ENCODE assay signal across 27 cellular contexts in the genomic region with DNA sequence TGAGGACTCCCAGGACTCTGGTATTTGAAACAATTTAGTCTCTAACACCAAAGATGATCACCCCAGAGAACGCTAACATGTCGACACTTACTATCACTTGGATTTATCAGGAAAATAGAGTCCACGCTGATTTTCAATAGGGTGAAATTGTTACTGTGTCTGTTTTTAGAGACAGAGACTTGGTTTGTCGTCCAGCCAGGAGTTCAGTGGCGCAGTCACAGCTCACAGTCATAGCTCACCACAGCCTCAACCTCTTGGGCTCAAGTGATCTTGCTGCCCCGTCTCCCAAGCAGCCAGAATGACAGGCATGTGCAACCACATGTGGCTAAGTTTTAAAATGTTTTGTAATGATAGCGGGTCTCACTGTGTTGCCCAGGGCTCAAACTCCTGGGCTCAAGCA. TPM values are rescaled to one million over a fixed set of nuclear protein-coding genes. Genes with fewer than 3 reads are reported as not detected.
DNase-seq lines count a peak whose midpoint lies in the region; ATAC-seq and TF ChIP-seq lines count a peak whose summit lies in the region.
"Had no signal": no experiment of that assay in that cellular context is flagged by ENCODE, and none has a peak within 500 bp of the region (broad histone marks: within the 10 kb centered on the region; RNA-seq: fewer than 3 reads in every experiment).

No MANE protein-coding gene starts in this region.

- CTCF ChIA-PET in activated CD8-positive, alpha-beta T cell treated with anti-CD3 and anti-CD28 coated beads for 36 hours (lab: Charles Lee) = interaction anchor here (0.9 to 1.5 kb wide), 3 partner anchors 10 to 65 kb away, joined by 3 read pairs; no protein-coding TSS in a partner anchor
- CTCF ChIA-PET in activated CD8-positive, alpha-beta T cell treated with anti-CD3 and anti-CD28 coated beads, Interleukin-2, amount 10 ng/mL, durations not matched to agents 7 days and 5 days (lab: Charles Lee) = interaction anchor here (0.8 to 1.6 kb wide), 2 partner anchors 14 to 65 kb away, joined by 3 read pairs; no protein-coding TSS in a partner anchor

- H3K9me3 Mint-ChIP-seq in activated CD8-positive, alpha-beta T cell treated with anti-CD3 and anti-CD28 coated beads for 36 hours = no peaks in the 10 kb centered on the region
- no peaks in the 10 kb centered on the region for H3K9me3 Mint-ChIP-seq in activated CD8-positive, alpha-beta T cell treated with anti-CD3 and anti-CD28 coated beads, Interleukin-2, amount 10 ng/mL, durations not matched to agents 7 days and 5 days (ENCODE audit: insufficient read depth)
- H3K9me3 Mint-ChIP-seq: activated CD4-positive, alpha-beta memory T cell treated with anti-CD3 and anti-CD28 coated beads, Interleukin-2, amount 10 ng/mL, durations not matched to agents 7 days and 5 days; activated T-helper 1 cell treated with anti-CD3 and anti-CD28 coated beads, Interleukin-12 subunit alpha, Interleukin-12 subunit beta, Interleukin-2, Interleukin-4 antibody, amounts not matched to agents 30 ng/mL and 10 ng/mL and 1 ng/mL, durations not matched to agents 14 hours and 24 hours and 36 hours; dendritic cell treated with granulocyte-macrophage colony-stimulating factor and Interleukin-4, amounts not matched to agents 40 ng/mL and 50 ng/mL, for 4 days; stimulated activated memory B cell treated with anti-CD40 and anti-IgM and Interleukin-4, amounts not matched to agents 10 μg/mL and 1 μg/mL and 100 μg/mL, for 72 hours; T-helper 1 cell treated with Interleukin-12 subunit alpha and Interleukin-12 subunit beta and Interleukin-4 antibody, amounts not matched to agents 30 μg/mL and 1 μg/mL, for 36 hours had no signal

- H3K27me3 ChIP-seq in SJCRH30 = no peaks in the 10 kb centered on the region
- H3K27me3 ChIP-seq in smooth muscle cell (ENCODE audit: low read depth) = no peaks in the 10 kb centered on the region
- H3K27me3 ChIP-seq: foreskin keratinocyte, neutrophil, upper lobe of right lung had no signal

- no peak overlapping the region for H3K4me2 ChIP-seq in smooth muscle cell

- POLR2A ChIA-PET in activated CD8-positive, alpha-beta T cell treated with anti-CD3 and anti-CD28 coated beads for 36 hours (lab: Charles Lee) = interaction anchor here (1.1 to 2.3 kb wide), 2 partner anchors 25 to 60 kb away, joined by 3 to 5 read pairs; no protein-coding TSS in a partner anchor
- POLR2A ChIA-PET in activated CD8-positive, alpha-beta T cell treated with anti-CD3 and anti-CD28 coated beads, Interleukin-2, amount 10 ng/mL, durations not matched to agents 7 days and 5 days (lab: Charles Lee) = no interaction called here

- peaks cover 46% of the 10 kb centered on the region for H3K4me1 Mint-ChIP-seq in activated CD8-positive, alpha-beta T cell treated with anti-CD3 and anti-CD28 coated beads for 36 hours (ENCODE audit: low read depth)
- peaks cover 28% of the 10 kb centered on the region for H3K4me1 Mint-ChIP-seq in activated CD8-positive, alpha-beta T cell treated with anti-CD3 and anti-CD28 coated beads, Interleukin-2, amount 10 ng/mL, durations not matched to agents 7 days and 5 days (ENCODE audit: low read depth)

- no peaks in the 10 kb centered on the region for H3K9me3 ChIP-seq in SJCRH30 (replicated peaks)
- no peaks in the 10 kb centered on the region for H3K9me3 ChIP-seq in smooth muscle cell (replicated peaks; ENCODE audit: low read depth)
- H3K9me3 ChIP-seq: neutrophil, upper lobe of right lung had no signal

- DNase-seq in activated CD8-positive, alpha-beta T cell treated with anti-CD3 and anti-CD28 coated beads for 36 hours = no peak
- DNase-seq in activated CD8-positive, alpha-beta T cell treated with anti-CD3 and anti-CD28 coated beads, Interleukin-2, amount 10 ng/mL, durations not matched to agents 7 days and 5 days = no peak
- no peak for DNase-seq in SJCRH30
- peak; percentile 77 for DNase-seq in myocyte (ENCODE audit: low read depth)
- no peak for DNase-seq in smooth muscle cell (lab: John Stamatoyannopoulos, UW; ENCODE audit: unreplicated experiment)
- DNase-seq in ecto neural progenitor cell (ENCODE audit: low spot score) = no peak
- no peak for DNase-seq in NCI-H146 (lab: John Stamatoyannopoulos, UW)
- no peak for DNase-seq in stimulated activated CD4-positive, alpha-beta T cell treated with anti-CD3 and anti-CD28 coated beads, Interleukin-15, amount 100 ng/mL, for 24 hours
- DNase-seq: 8988T; activated CD4-positive, alpha-beta memory T cell treated with anti-CD3 and anti-CD28 coated beads, Interleukin-2, amount 10 ng/mL, durations not matched to agents 7 days and 5 days; C1 segment of cervical spinal cord; DMS53; foreskin keratinocyte; hypothalamus; mesendoderm; NCI-H1417 treated with DMSO at 0.1 percent for 48 hours; NCI-H2171 treated with DMSO at 0.1 percent for 48 hours; NCI-H69; upper lobe of right lung; WERI-Rb-1 had no signal

- ATAC-seq in activated CD8-positive, alpha-beta T cell treated with anti-CD3 and anti-CD28 coated beads for 36 hours = no peak
- ATAC-seq in activated CD8-positive, alpha-beta T cell treated with anti-CD3 and anti-CD28 coated beads, Interleukin-2, amount 10 ng/mL, durations not matched to agents 7 days and 5 days = no peak
- ATAC-seq: foreskin keratinocyte; HCT116; stimulated activated memory B cell treated with anti-CD40 and anti-IgM and Interleukin-4, amounts not matched to agents 10 μg/mL and 1 μg/mL and 100 μg/mL, for 72 hours; upper lobe of right lung had no signal

- intact Hi-C loops in activated CD8-positive, alpha-beta T cell treated with anti-CD3 and anti-CD28 coated beads for 36 hours (cut with micrococcal nuclease) = no loop called here

- peaks cover 99% of the 10 kb centered on the region for H3K79me2 ChIP-seq in smooth muscle cell (ENCODE audit: low read depth)

- peaks cover 16% of the 10 kb centered on the region for H3F3A ChIP-seq in smooth muscle cell (ENCODE audit: low read depth)

- no peak overlapping the region for H3K4me3 Mint-ChIP-seq in activated CD8-positive, alpha-beta T cell treated with anti-CD3 and anti-CD28 coated beads for 36 hours
- H3K4me3 Mint-ChIP-seq in activated CD8-positive, alpha-beta T cell treated with anti-CD3 and anti-CD28 coated beads, Interleukin-2, amount 10 ng/mL, durations not matched to agents 7 days and 5 days = no peak overlapping the region
- H3K4me3 Mint-ChIP-seq: activated CD4-positive, alpha-beta memory T cell treated with anti-CD3 and anti-CD28 coated beads, Interleukin-2, amount 10 ng/mL, durations not matched to agents 7 days and 5 days; activated T-helper 1 cell treated with anti-CD3 and anti-CD28 coated beads, Interleukin-12 subunit alpha, Interleukin-12 subunit beta, Interleukin-2, Interleukin-4 antibody, amounts not matched to agents 30 ng/mL and 10 ng/mL and 1 ng/mL, durations not matched to agents 14 hours and 24 hours and 36 hours; dendritic cell treated with granulocyte-macrophage colony-stimulating factor and Interleukin-4, amounts not matched to agents 40 ng/mL and 50 ng/mL, for 4 days; stimulated activated memory B cell treated with anti-CD40 and anti-IgM and Interleukin-4, amounts not matched to agents 10 μg/mL and 1 μg/mL and 100 μg/mL, for 72 hours; T-helper 1 cell treated with Interleukin-12 subunit alpha and Interleukin-12 subunit beta and Interleukin-4 antibody, amounts not matched to agents 30 μg/mL and 1 μg/mL, for 36 hours had no signal

- peaks cover 94% of the 10 kb centered on the region for H4K20me1 ChIP-seq in smooth muscle cell (ENCODE audit: low read depth)

- no peaks in the 10 kb centered on the region for H3K27me3 Mint-ChIP-seq in activated CD8-positive, alpha-beta T cell treated with anti-CD3 and anti-CD28 coated beads for 36 hours
- no peaks in the 10 kb centered on the region for H3K27me3 Mint-ChIP-seq in activated CD8-positive, alpha-beta T cell treated with anti-CD3 and anti-CD28 coated beads, Interleukin-2, amount 10 ng/mL, durations not matched to agents 7 days and 5 days (ENCODE audit: low read depth)
- H3K27me3 Mint-ChIP-seq: activated CD4-positive, alpha-beta memory T cell treated with anti-CD3 and anti-CD28 coated beads, Interleukin-2, amount 10 ng/mL, durations not matched to agents 7 days and 5 days; dendritic cell treated with granulocyte-macrophage colony-stimulating factor and Interleukin-4, amounts not matched to agents 40 ng/mL and 50 ng/mL, for 4 days; stimulated activated memory B cell treated with anti-CD40 and anti-IgM and Interleukin-4, amounts not matched to agents 10 μg/mL and 1 μg/mL and 100 μg/mL, for 72 hours had no signal

- H3K4me1 ChIP-seq in SJCRH30 = peaks cover 45% of the 10 kb centered on the region
- H3K4me1 ChIP-seq in smooth muscle cell (ENCODE audit: low read depth) = peaks cover 6% of the 10 kb centered on the region
- H3K4me1 ChIP-seq: foreskin keratinocyte had no signal

- H3K27ac Mint-ChIP-seq in activated CD8-positive, alpha-beta T cell treated with anti-CD3 and anti-CD28 coated beads for 36 hours = peak overlapping the region; percentile 63
- H3K27ac Mint-ChIP-seq in activated CD8-positive, alpha-beta T cell treated with anti-CD3 and anti-CD28 coated beads, Interleukin-2, amount 10 ng/mL, durations not matched to agents 7 days and 5 days = no peak overlapping the region
- H3K27ac Mint-ChIP-seq: activated CD4-positive, alpha-beta memory T cell treated with anti-CD3 and anti-CD28 coated beads, Interleukin-2, amount 10 ng/mL, durations not matched to agents 7 days and 5 days; activated T-helper 1 cell treated with anti-CD3 and anti-CD28 coated beads, Interleukin-12 subunit alpha, Interleukin-12 subunit beta, Interleukin-2, Interleukin-4 antibody, amounts not matched to agents 30 ng/mL and 10 ng/mL and 1 ng/mL, durations not matched to agents 14 hours and 24 hours and 36 hours; dendritic cell treated with granulocyte-macrophage colony-stimulating factor and Interleukin-4, amounts not matched to agents 40 ng/mL and 50 ng/mL, for 4 days; stimulated activated memory B cell treated with anti-CD40 and anti-IgM and Interleukin-4, amounts not matched to agents 10 μg/mL and 1 μg/mL and 100 μg/mL, for 72 hours; T-helper 1 cell treated with Interleukin-12 subunit alpha and Interleukin-12 subunit beta and Interleukin-4 antibody, amounts not matched to agents 30 μg/mL and 1 μg/mL, for 36 hours had no signal

- H3K27ac ChIP-seq in SJCRH30 (peak overlapping the region; percentile 99), smooth muscle cell (ENCODE audit: low read depth) (peak overlapping the region; percentile 11)
- H3K27ac ChIP-seq: epithelial cell of prostate, foreskin keratinocyte, upper lobe of right lung, WERI-Rb-1 had no signal

- H2AFZ ChIP-seq in smooth muscle cell (ENCODE audit: low read depth) = no peak overlapping the region

- 94% methylated on average over 7 of the region's 7 CpGs for WGBS in smooth muscle cell (ENCODE audit: low lambda C conversion rate)

- H3K36me3 Mint-ChIP-seq in activated CD8-positive, alpha-beta T cell treated with anti-CD3 and anti-CD28 coated beads for 36 hours (ENCODE audit: low read depth) = peaks cover 50% of the 10 kb centered on the region
- H3K36me3 Mint-ChIP-seq in activated CD8-positive, alpha-beta T cell treated with anti-CD3 and anti-CD28 coated beads, Interleukin-2, amount 10 ng/mL, durations not matched to agents 7 days and 5 days (ENCODE audit: low read depth) = peaks cover 59% of the 10 kb centered on the region

- TF ChIP-seq CTCF in activated CD8-positive, alpha-beta T cell treated with anti-CD3 and anti-CD28 coated beads for 36 hours (IDR thresholded peaks at IDR 0.05) = no peak
- no peak for TF ChIP-seq CTCF in smooth muscle cell (IDR thresholded peaks at IDR 0.05; ENCODE audit: borderline replicate concordance, insufficient read depth, poor library complexity, severe bottlenecking)

- peaks cover 55% of the 10 kb centered on the region for H3K36me3 ChIP-seq in SJCRH30
- H3K36me3 ChIP-seq in smooth muscle cell (ENCODE audit: low read depth) = no peaks in the 10 kb centered on the region

- H3K9ac ChIP-seq in smooth muscle cell (ENCODE audit: low read depth) = no peak overlapping the region

- no peak overlapping the region for H3K4me3 ChIP-seq in SJCRH30
- no peak overlapping the region for H3K4me3 ChIP-seq in smooth muscle cell
- H3K4me3 ChIP-seq: upper lobe of right lung had no signal

RNA-seq across cellular contexts. Expression of gene SSU72, which starts 5.3 kb away (rescaled TPM):
- total RNA-seq in activated CD8-positive, alpha-beta T cell treated with anti-CD3 and anti-CD28 coated beads for 36 hours = 100 to 1,000 TPM; 111 to 113 TPM
- total RNA-seq in activated CD8-positive, alpha-beta T cell treated with anti-CD3 and anti-CD28 coated beads, Interleukin-2, amount 10 ng/mL, durations not matched to agents 7 days and 5 days = 100 to 1,000 TPM; 123 to 129 TPM
- total RNA-seq in SJCRH30 (2014; rRNA removed; shearing (Covaris generic)) = 258 and 267 TPM in 2 replicates
- total RNA-seq in myocyte (97.7 and 108 TPM in 2 replicates), smooth muscle cell (77.3 and 116 TPM in 2 replicates)
- 126 TPM for polyA plus RNA-seq in myocyte (2012)
- 223 and 231 TPM in 2 replicates for polyA plus RNA-seq in smooth muscle cell

RNA-seq across cellular contexts. Expression of gene TMEM240, which starts 28.9 kb away (rescaled TPM):
- under 1 TPM; 0.45 to 0.74 TPM for total RNA-seq in activated CD8-positive, alpha-beta T cell treated with anti-CD3 and anti-CD28 coated beads for 36 hours
- total RNA-seq in activated CD8-positive, alpha-beta T cell treated with anti-CD3 and anti-CD28 coated beads, Interleukin-2, amount 10 ng/mL, durations not matched to agents 7 days and 5 days = 1 to 10 TPM; 1.0 to 1.1 TPM
- total RNA-seq in SJCRH30 (2014; rRNA removed; shearing (Covaris generic)) = 1.5 and 1.9 TPM in 2 replicates
- not detected in 2 replicates for total RNA-seq in myocyte
- polyA plus RNA-seq in myocyte (2012) = 1.6 TPM
- total RNA-seq in smooth muscle cell = 1.9 and 12.2 TPM in 2 replicates
- polyA plus RNA-seq in smooth muscle cell = 2.7 and 4.0 TPM in 2 replicates

RNA-seq across cellular contexts. Expression of gene FNDC10, which starts 30.6 kb away (rescaled TPM):
- 1 to 10 TPM; 2.8 to 3.6 TPM for total RNA-seq in activated CD8-positive, alpha-beta T cell treated with anti-CD3 and anti-CD28 coated beads for 36 hours
- total RNA-seq in activated CD8-positive, alpha-beta T cell treated with anti-CD3 and anti-CD28 coated beads, Interleukin-2, amount 10 ng/mL, durations not matched to agents 7 days and 5 days = 1 to 10 TPM; 7.5 to 9.3 TPM
- total RNA-seq in SJCRH30 (2014; rRNA removed; shearing (Covaris generic)) = 1.5 and 1.9 TPM in 2 replicates
- total RNA-seq in myocyte (1.0 and 3.5 TPM in 2 replicates), smooth muscle cell (3.3 and 9.1 TPM in 2 replicates)
- polyA plus RNA-seq in myocyte (2012) = 4.9 TPM
- 14.2 and 22.5 TPM in 2 replicates for polyA plus RNA-seq in smooth muscle cell

RNA-seq across cellular contexts. Expression of gene MIB2, which starts 46.0 kb away (rescaled TPM):
- 10 to 100 TPM; 40.1 to 41.3 TPM for total RNA-seq in activated CD8-positive, alpha-beta T cell treated with anti-CD3 and anti-CD28 coated beads for 36 hours
- total RNA-seq in activated CD8-positive, alpha-beta T cell treated with anti-CD3 and anti-CD28 coated beads, Interleukin-2, amount 10 ng/mL, durations not matched to agents 7 days and 5 days = 10 to 100 TPM; 49.3 to 50.7 TPM
- total RNA-seq in SJCRH30 (2014; rRNA removed; shearing (Covaris generic)) = 37.2 and 49.6 TPM in 2 replicates
- total RNA-seq in myocyte (88.3 and 89.5 TPM in 2 replicates), smooth muscle cell (21.9 and 42.7 TPM in 2 replicates)
- 50.3 TPM for polyA plus RNA-seq in myocyte (2012)
- 61.2 and 71.2 TPM in 2 replicates for polyA plus RNA-seq in smooth muscle cell

RNA-seq across cellular contexts. Expression of gene ATAD3A, which starts 57.4 kb away (rescaled TPM):
- total RNA-seq in activated CD8-positive, alpha-beta T cell treated with anti-CD3 and anti-CD28 coated beads for 36 hours = 10 to 100 TPM; 61.7 to 65.1 TPM
- 10 to 100 TPM; 51.6 to 57.4 TPM for total RNA-seq in activated CD8-positive, alpha-beta T cell treated with anti-CD3 and anti-CD28 coated beads, Interleukin-2, amount 10 ng/mL, durations not matched to agents 7 days and 5 days
- total RNA-seq in SJCRH30 (2014; rRNA removed; shearing (Covaris generic)) = 72.6 and 74.7 TPM in 2 replicates
- total RNA-seq in myocyte (31.3 and 41.9 TPM in 2 replicates), smooth muscle cell (14.3 and 16.0 TPM in 2 replicates)
- 33.2 TPM for polyA plus RNA-seq in myocyte (2012)
- polyA plus RNA-seq in smooth muscle cell = 58.0 and 68.7 TPM in 2 replicates
